Comparison of ENCODE assay signal across 1 cellular context in the genomic region with DNA sequence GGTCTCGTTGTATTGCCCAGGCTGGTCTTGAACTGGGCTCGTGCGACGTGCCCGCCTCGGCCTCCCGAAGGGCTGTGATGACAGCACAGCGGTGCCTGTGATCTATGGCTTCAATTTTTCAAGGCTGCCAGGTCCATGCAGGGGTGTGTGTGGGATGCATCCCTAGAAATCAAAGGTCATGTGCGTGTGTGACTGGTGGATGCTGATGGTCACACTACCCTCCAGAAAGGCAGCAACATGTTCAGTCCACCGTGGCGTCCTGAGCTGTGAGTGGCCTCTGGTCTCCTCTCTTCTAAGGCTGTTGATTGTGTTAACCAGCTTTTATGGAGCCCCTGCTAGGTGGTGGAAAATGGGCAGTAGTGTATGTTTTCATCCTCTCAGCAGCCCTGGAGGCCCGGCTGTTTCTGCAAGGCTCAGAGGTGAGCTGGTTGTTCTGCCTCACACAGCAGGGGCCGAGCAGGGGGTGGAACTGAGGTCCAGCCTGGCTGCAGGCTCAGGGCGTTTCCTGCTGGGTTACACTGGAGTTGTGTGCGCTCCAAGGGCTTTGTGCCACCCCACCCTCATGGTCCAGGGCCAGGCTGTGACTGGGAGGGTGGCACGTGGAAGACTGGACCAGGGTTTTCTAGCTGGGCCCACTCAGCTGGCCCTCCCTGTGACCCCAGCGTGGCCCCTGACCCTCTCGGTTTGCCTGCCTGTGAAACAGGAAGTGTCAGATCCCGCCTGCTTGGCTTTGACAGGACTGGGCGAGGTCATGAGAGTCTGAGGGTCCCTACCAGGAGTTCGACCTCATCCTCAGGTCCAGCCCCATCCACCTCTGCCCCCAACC.
TF ChIP-seq lines count a peak whose summit lies in the region.

No MANE protein-coding gene starts in this region.

TF ChIP-seq in K562, 482 proteins besides CTCF, POLR2A, EP300 and RAD21:
- TF ChIP-seq CCNT2 (IDR thresholded peaks at IDR 0.05; ENCODE audit: borderline replicate concordance, extremely low read depth, insufficient read length, low read depth, low read length) (no peak), ESRRB (CRISPR knock-in tag; IDR thresholded peaks at IDR 0.05; ENCODE audit: borderline replicate concordance) (no peak), NR2C1 (IDR thresholded peaks at IDR 0.05) (peak; percentile 45; the same call in 1 of the 2 replicates), NR2C1 (tag; IDR thresholded peaks at IDR 0.05) (peak; percentile 31; the same call in 1 of the 2 replicates), SPI1 (IDR thresholded peaks at IDR 0.05; ENCODE audit: borderline replicate concordance, low read depth, low read length) (peak; percentile 62; the same call in 1 of the 2 replicates)
- TF ChIP-seq, protein P1, sequence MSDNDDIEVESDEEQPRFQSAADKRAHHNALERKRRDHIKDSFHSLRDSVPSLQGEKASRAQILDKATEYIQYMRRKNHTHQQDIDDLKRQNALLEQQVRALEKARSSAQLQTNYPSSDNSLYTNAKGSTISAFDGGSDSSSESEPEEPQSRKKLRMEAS (CRISPR knock-in tag; IDR thresholded peaks at IDR 0.05): peak; percentile 70
- TF ChIP-seq, protein P2, sequence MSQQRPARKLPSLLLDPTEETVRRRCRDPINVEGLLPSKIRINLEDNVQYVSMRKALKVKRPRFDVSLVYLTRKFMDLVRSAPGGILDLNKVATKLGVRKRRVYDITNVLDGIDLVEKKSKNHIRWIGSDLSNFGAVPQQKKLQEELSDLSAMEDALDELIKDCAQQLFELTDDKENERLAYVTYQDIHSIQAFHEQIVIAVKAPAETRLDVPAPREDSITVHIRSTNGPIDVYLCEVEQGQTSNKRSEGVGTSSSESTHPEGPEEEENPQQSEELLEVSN (IDR thresholded peaks at IDR 0.05; ENCODE audit: borderline replicate concordance in 1 of 2, extremely low read depth in 1 of 2, insufficient read depth in 1 of 2, insufficient read length in 1 of 2, low read depth in 1 of 2, low read length in 1 of 2, poor library complexity in 1 of 2, severe bottlenecking in 1 of 2): peak in 1 of 2 experiments; percentile 21
- TF ChIP-seq, protein P3, sequence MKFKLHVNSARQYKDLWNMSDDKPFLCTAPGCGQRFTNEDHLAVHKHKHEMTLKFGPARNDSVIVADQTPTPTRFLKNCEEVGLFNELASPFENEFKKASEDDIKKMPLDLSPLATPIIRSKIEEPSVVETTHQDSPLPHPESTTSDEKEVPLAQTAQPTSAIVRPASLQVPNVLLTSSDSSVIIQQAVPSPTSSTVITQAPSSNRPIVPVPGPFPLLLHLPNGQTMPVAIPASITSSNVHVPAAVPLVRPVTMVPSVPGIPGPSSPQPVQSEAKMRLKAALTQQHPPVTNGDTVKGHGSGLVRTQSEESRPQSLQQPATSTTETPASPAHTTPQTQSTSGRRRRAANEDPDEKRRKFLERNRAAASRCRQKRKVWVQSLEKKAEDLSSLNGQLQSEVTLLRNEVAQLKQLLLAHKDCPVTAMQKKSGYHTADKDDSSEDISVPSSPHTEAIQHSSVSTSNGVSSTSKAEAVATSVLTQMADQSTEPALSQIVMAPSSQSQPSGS (CRISPR knock-in tag; IDR thresholded peaks at IDR 0.05): no peak
